Comparison of ENCODE assay signal across 1 cellular context in genomic region chr5:138449501-138450239, GRCh38.
TF ChIP-seq lines count a peak whose summit lies in the region.

No MANE protein-coding gene starts in this region.

TF ChIP-seq in GM23338, 12 proteins besides CTCF, POLR2A, EP300 and RAD21 (continued from another document):
- no peak for TF ChIP-seq ZNF462 (CRISPR knock-in tag; IDR thresholded peaks at IDR 0.05)
